Comparison of ENCODE assay signal across 32 cellular contexts in genomic region chr13:46899801-46900200, GRCh38. TPM values are rescaled to one million over a fixed set of nuclear protein-coding genes. Genes with fewer than 3 reads are reported as not detected.
"Had no signal": no experiment of that assay in that cellular context is flagged by ENCODE, and none has a peak within 500 bp of the region (broad histone marks: within the 10 kb centered on the region; RNA-seq: fewer than 3 reads in every experiment).

No MANE protein-coding gene starts in this region.

- H3K4me3 Mint-ChIP-seq: activated naive CD4-positive, alpha-beta T cell treated with anti-CD3 and anti-CD28 coated beads, Interleukin-2, amount 10 ng/mL, durations not matched to agents 7 days and 5 days; activated naive CD8-positive, alpha-beta T cell treated with anti-CD3 and anti-CD28 coated beads, Interleukin-2, amount 10 ng/mL, durations not matched to agents 7 days and 5 days; activated T-helper 1 cell treated with anti-CD3 and anti-CD28 coated beads, Interleukin-12 subunit alpha, Interleukin-12 subunit beta, Interleukin-2, Interleukin-4 antibody, amounts not matched to agents 30 ng/mL and 10 ng/mL and 1 ng/mL, durations not matched to agents 14 hours and 24 hours and 36 hours; immature natural killer cell; natural killer cell; stimulated activated naive B cell treated with anti-CD40 and anti-IgM and Interleukin-4, amounts not matched to agents 10 μg/mL and 1 μg/mL and 100 μg/mL, for 72 hours; T-helper 17 cell had no signal

- H3K4me3 ChIP-seq: gastrocnemius medialis, psoas muscle, stomach, suprapubic skin, transverse colon had no signal

- DNase-seq: activated CD4-positive, alpha-beta T cell treated with anti-CD3 and anti-CD28 coated beads for 48 hours; activated CD4-positive, alpha-beta T cell treated with anti-CD3 and anti-CD28 coated beads, Interleukin-2, amount 50 U/mL, for 48 hours; activated CD8-positive, alpha-beta memory T cell treated with anti-CD3 and anti-CD28 coated beads for 24 hours; activated gamma-delta T cell; activated naive CD4-positive, alpha-beta T cell treated with anti-CD3 and anti-CD28 coated beads, Interleukin-2, amount 10 ng/mL, durations not matched to agents 7 days and 5 days; activated naive CD8-positive, alpha-beta T cell treated with anti-CD3 and anti-CD28 coated beads, Interleukin-2, amount 10 ng/mL, durations not matched to agents 7 days and 5 days; activated T-cell treated with anti-CD3 and anti-CD28 coated beads, Interleukin-2, amount 50 U/mL, for 1 hour; amniotic stem cell; dermis blood vessel endothelial cell; effector CD8-positive, alpha-beta T cell; gastrocnemius medialis; immature natural killer cell; kidney; left colon; mammary epithelial cell; natural killer cell; psoas muscle; stimulated activated CD4-positive, alpha-beta T cell treated with anti-CD3 and anti-CD28 coated beads, Interleukin-15, amount 100 ng/mL, for 24 hours; stimulated activated CD4-positive, alpha-beta T cell treated with anti-CD3 and anti-CD28 coated beads, Interleukin-2, amount 100 ng/mL, for 24 hours; stimulated activated naive B cell treated with anti-CD40 and anti-IgM and Interleukin-4, amounts not matched to agents 10 μg/mL and 1 μg/mL and 100 μg/mL, for 72 hours; stomach; T-helper 17 cell; T1000; transverse colon; WERI-Rb-1 had no signal

- H3K27me3 ChIP-seq: gastrocnemius medialis, stomach, suprapubic skin had no signal

- H3K27ac ChIP-seq: epithelial cell of prostate, gastrocnemius medialis, psoas muscle, stomach, suprapubic skin, transverse colon, WERI-Rb-1 had no signal

- H3K27ac Mint-ChIP-seq: activated naive CD4-positive, alpha-beta T cell treated with anti-CD3 and anti-CD28 coated beads, Interleukin-2, amount 10 ng/mL, durations not matched to agents 7 days and 5 days; activated naive CD8-positive, alpha-beta T cell treated with anti-CD3 and anti-CD28 coated beads, Interleukin-2, amount 10 ng/mL, durations not matched to agents 7 days and 5 days; activated T-helper 1 cell treated with anti-CD3 and anti-CD28 coated beads, Interleukin-12 subunit alpha, Interleukin-12 subunit beta, Interleukin-2, Interleukin-4 antibody, amounts not matched to agents 30 ng/mL and 10 ng/mL and 1 ng/mL, durations not matched to agents 14 hours and 24 hours and 36 hours; immature natural killer cell; natural killer cell; stimulated activated naive B cell treated with anti-CD40 and anti-IgM and Interleukin-4, amounts not matched to agents 10 μg/mL and 1 μg/mL and 100 μg/mL, for 72 hours; T-helper 17 cell had no signal

- H3K9me3 Mint-ChIP-seq: activated naive CD4-positive, alpha-beta T cell treated with anti-CD3 and anti-CD28 coated beads, Interleukin-2, amount 10 ng/mL, durations not matched to agents 7 days and 5 days; activated naive CD8-positive, alpha-beta T cell treated with anti-CD3 and anti-CD28 coated beads, Interleukin-2, amount 10 ng/mL, durations not matched to agents 7 days and 5 days; activated T-helper 1 cell treated with anti-CD3 and anti-CD28 coated beads, Interleukin-12 subunit alpha, Interleukin-12 subunit beta, Interleukin-2, Interleukin-4 antibody, amounts not matched to agents 30 ng/mL and 10 ng/mL and 1 ng/mL, durations not matched to agents 14 hours and 24 hours and 36 hours; immature natural killer cell; natural killer cell; stimulated activated naive B cell treated with anti-CD40 and anti-IgM and Interleukin-4, amounts not matched to agents 10 μg/mL and 1 μg/mL and 100 μg/mL, for 72 hours had no signal

- H3K36me3 Mint-ChIP-seq: activated naive CD4-positive, alpha-beta T cell treated with anti-CD3 and anti-CD28 coated beads, Interleukin-2, amount 10 ng/mL, durations not matched to agents 7 days and 5 days; activated naive CD8-positive, alpha-beta T cell treated with anti-CD3 and anti-CD28 coated beads, Interleukin-2, amount 10 ng/mL, durations not matched to agents 7 days and 5 days; immature natural killer cell; natural killer cell; stimulated activated naive B cell treated with anti-CD40 and anti-IgM and Interleukin-4, amounts not matched to agents 10 μg/mL and 1 μg/mL and 100 μg/mL, for 72 hours had no signal

- H3K4me1 ChIP-seq: suprapubic skin had no signal

- H3K36me3 ChIP-seq: gastrocnemius medialis, stomach, suprapubic skin, transverse colon, WERI-Rb-1 had no signal

- FAIRE-seq: bronchial epithelial cell, colon, endometrium, kidney had no signal

- H3K9me3 ChIP-seq: gastrocnemius medialis, psoas muscle, stomach, suprapubic skin, transverse colon had no signal

RNA-seq across cellular contexts. Expression of gene HTR2A, which starts 2.9 kb away (rescaled TPM):
- total RNA-seq: activated naive CD8-positive, alpha-beta T cell treated with anti-CD3 and anti-CD28 coated beads, Interleukin-2, amount 10 ng/mL, durations not matched to agents 7 days and 5 days; activated T-helper 1 cell treated with anti-CD3 and anti-CD28 coated beads, Interleukin-12 subunit alpha, Interleukin-12 subunit beta, Interleukin-2, Interleukin-4 antibody, amounts not matched to agents 30 ng/mL and 10 ng/mL and 1 ng/mL, durations not matched to agents 14 hours and 24 hours and 36 hours; bronchial epithelial cell; dermis blood vessel endothelial cell; natural killer cell; osteocyte; psoas muscle; T-helper 17 cell had no signal
- polyA plus RNA-seq: immature natural killer cell, mammary epithelial cell had no signal
